15 cellular contexts compared by ENCODE assay signal in the genomic region with DNA sequence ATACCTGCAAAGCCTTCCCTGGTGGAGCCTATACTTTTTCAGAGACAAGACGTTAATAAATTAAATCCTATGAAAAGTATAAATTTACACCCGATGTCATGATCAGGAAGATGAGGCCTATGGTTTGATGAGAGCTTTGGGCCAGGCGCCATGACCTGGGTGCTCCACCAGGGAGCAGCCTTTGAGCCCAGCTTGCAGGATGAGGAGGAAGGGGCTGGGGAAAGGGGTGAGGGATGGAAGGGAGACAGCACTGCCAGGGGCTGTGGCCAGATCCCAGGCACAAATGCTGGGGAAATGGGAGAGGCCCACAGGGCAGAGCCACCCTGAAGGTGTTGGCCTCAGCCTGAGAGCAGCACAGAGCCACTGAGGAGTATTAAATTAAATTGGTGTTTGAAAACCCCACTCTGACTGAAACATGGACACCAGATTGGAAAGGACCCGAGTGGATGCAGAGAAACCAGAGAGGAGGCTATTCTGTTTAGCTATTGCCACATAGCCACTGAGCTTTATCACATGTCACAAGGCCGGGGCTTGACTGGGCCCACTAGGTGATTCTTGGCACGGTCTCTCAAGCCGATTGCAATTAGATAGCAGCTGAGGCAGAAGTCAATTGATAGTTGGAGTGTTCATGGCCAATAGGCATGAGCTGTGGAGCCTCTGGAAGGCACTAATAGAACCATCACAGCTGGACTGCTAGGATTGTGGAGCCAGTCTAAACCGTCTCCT. TPM values are rescaled to one million over a fixed set of nuclear protein-coding genes. Genes with fewer than 3 reads are reported as not detected.
A peak's percentile ranks its signal among the peaks of the same experiment; 100 is the strongest.
DNase-seq lines count a peak whose midpoint lies in the region; ATAC-seq and TF ChIP-seq lines count a peak whose summit lies in the region.
"Had no signal": no experiment of that assay in that cellular context is flagged by ENCODE, and none has a peak within 500 bp of the region (broad histone marks: within the 10 kb centered on the region; RNA-seq: fewer than 3 reads in every experiment).

No MANE protein-coding gene starts in this region.

- ATAC-seq in foreskin keratinocyte: no peak

- H3K36me3 ChIP-seq in OCI-LY3 (replicated peaks; ENCODE audit: low read depth, low read length) (no peaks in the 10 kb centered on the region), neuronal stem cell (replicated peaks in 1 of 2; ENCODE audit: control insufficient read depth in 2 of 2, insufficient read depth in 2 of 2, low read length in 2 of 2) (no peaks in the 10 kb centered on the region)
- H3K36me3 ChIP-seq: esophagus muscularis mucosa had no signal

- no peak overlapping the region for H3K23ac ChIP-seq in neuronal stem cell (ENCODE audit: low read depth, low read length, poor library complexity)

- no peaks in the 10 kb centered on the region for H3K79me1 ChIP-seq in neuronal stem cell (ENCODE audit: low read depth, low read length)

- no peaks in the 10 kb centered on the region for H4K20me1 ChIP-seq in OCI-LY3 (ENCODE audit: insufficient read depth, low read length)

- no peak overlapping the region for H3K18ac ChIP-seq in neuronal stem cell (ENCODE audit: low read length)

- H3K27me3 ChIP-seq in OCI-LY3 (ENCODE audit: low read depth, low read length) (no peaks in the 10 kb centered on the region), foreskin keratinocyte (peaks cover 5% of the 10 kb centered on the region), neuronal stem cell (ENCODE audit: control insufficient read depth in 3 of 3, insufficient read depth in 3 of 3, low read depth in 1 of 3, low read length in 3 of 3) (no peaks in the 10 kb centered on the region)

- H4K8ac ChIP-seq in neuronal stem cell (ENCODE audit: low read depth, low read length): no peak overlapping the region

- no peaks in the 10 kb centered on the region for H3K79me2 ChIP-seq in OCI-LY3 (ENCODE audit: low read length)

- no peak overlapping the region for H2BK15ac ChIP-seq in neuronal stem cell (ENCODE audit: low read length)

- no peaks in the 10 kb centered on the region for H3K36me3 Mint-ChIP-seq in type B pancreatic cell
- H3K36me3 Mint-ChIP-seq: activated naive CD8-positive, alpha-beta T cell treated with anti-CD3 and anti-CD28 coated beads for 36 hours had no signal

- H3K27ac ChIP-seq in OCI-LY3 (ENCODE audit: low read length) (no peak overlapping the region), foreskin keratinocyte (no peak overlapping the region), neuronal stem cell (replicated peaks; ENCODE audit: low read length) (no peak overlapping the region)
- H3K27ac ChIP-seq: esophagus muscularis mucosa had no signal

- H2AFZ ChIP-seq in OCI-LY3 (ENCODE audit: low read depth, low read length): no peak overlapping the region
- no peak overlapping the region for H2AFZ ChIP-seq in neuronal stem cell (ENCODE audit: low read length)

- H3K4me2 ChIP-seq in OCI-LY3 (ENCODE audit: low read length) (no peak overlapping the region), neuronal stem cell (ENCODE audit: insufficient read depth, low read length, poor library complexity, severe bottlenecking) (no peak overlapping the region)

- no peak overlapping the region for H3K4me3 Mint-ChIP-seq in type B pancreatic cell
- H3K4me3 Mint-ChIP-seq: activated naive CD8-positive, alpha-beta T cell treated with anti-CD3 and anti-CD28 coated beads for 36 hours had no signal

- no peak overlapping the region for H2BK12ac ChIP-seq in neuronal stem cell (ENCODE audit: low read length)

- no peaks in the 10 kb centered on the region for H3K9me3 Mint-ChIP-seq in type B pancreatic cell
- H3K9me3 Mint-ChIP-seq: activated naive CD8-positive, alpha-beta T cell treated with anti-CD3 and anti-CD28 coated beads for 36 hours had no signal

- 0 out of 2 replicates have a peak, but pooled peaks have one; percentile 21 for TF ChIP-seq CTCF in OCI-LY3 (IDR thresholded peaks at IDR 0.05; ENCODE audit: low read depth, low read length)
- TF ChIP-seq CTCF in foreskin keratinocyte (conservative IDR thresholded peaks at IDR 0.05): peak; percentile 18
- TF ChIP-seq CTCF in type B pancreatic cell (conservative IDR thresholded peaks at IDR 0.05): peak; percentile 52

- H2BK5ac ChIP-seq in neuronal stem cell (ENCODE audit: low read length): no peak overlapping the region

- H3K4me1 ChIP-seq in OCI-LY3 (ENCODE audit: low read length) (no peaks in the 10 kb centered on the region), foreskin keratinocyte (no peaks in the 10 kb centered on the region), neuronal stem cell (ENCODE audit: control insufficient read depth in 2 of 2, insufficient read depth in 1 of 2, low read depth in 1 of 2, low read length in 2 of 2) (no peaks in the 10 kb centered on the region)

- no peaks in the 10 kb centered on the region for H3K27me3 Mint-ChIP-seq in type B pancreatic cell
- H3K27me3 Mint-ChIP-seq: activated naive CD8-positive, alpha-beta T cell treated with anti-CD3 and anti-CD28 coated beads for 36 hours had no signal

- H4K91ac ChIP-seq in neuronal stem cell (ENCODE audit: low read depth, low read length, poor library complexity): no peak overlapping the region

- H2BK120ac ChIP-seq in neuronal stem cell (ENCODE audit: low read depth, low read length): no peak overlapping the region

- H3K27ac Mint-ChIP-seq in type B pancreatic cell: no peak overlapping the region
- H3K27ac Mint-ChIP-seq: activated naive CD8-positive, alpha-beta T cell treated with anti-CD3 and anti-CD28 coated beads for 36 hours had no signal

- H2AK5ac ChIP-seq in neuronal stem cell (ENCODE audit: low read depth, low read length): no peak overlapping the region

- H3K9ac ChIP-seq in OCI-LY3 (ENCODE audit: low read length) (no peak overlapping the region), neuronal stem cell (ENCODE audit: low read depth, low read length, poor library complexity) (no peak overlapping the region)

- no peak overlapping the region for H3K4me3 ChIP-seq in OCI-LY3 (ENCODE audit: low read length)
- no peak overlapping the region for H3K4me3 ChIP-seq in neuronal stem cell (ENCODE audit: low read length in 2 of 2)
- H3K4me3 ChIP-seq: esophagus muscularis mucosa had no signal

- H3K4me1 Mint-ChIP-seq in type B pancreatic cell (ENCODE audit: unreplicated experiment): no peaks in the 10 kb centered on the region
- H3K4me1 Mint-ChIP-seq: activated naive CD8-positive, alpha-beta T cell treated with anti-CD3 and anti-CD28 coated beads for 36 hours had no signal

- no CpG with 5 or more reads among the region's 8 CpGs for WGBS in neuronal stem cell (ENCODE audit: extremely low coverage in 2 of 2, insufficient read length in 2 of 2, insufficient replicate concordance in 1 of 2), 2 donors

- no peak overlapping the region for H3K14ac ChIP-seq in neuronal stem cell (ENCODE audit: low read length)

- DNase-seq in NCI-H82 (lab: John Stamatoyannopoulos, UW) (peak; percentile 11), NCI-H82 treated with DMSO at 0.1 percent for 48 hours (lab: John Stamatoyannopoulos, UW; ENCODE audit: unreplicated experiment) (no peak), foreskin keratinocyte (no peak), type B pancreatic cell (ENCODE audit: extremely low spot score, unreplicated experiment) (no peak), SKM-1 treated with dmso at 0.1 percent for 144 hours (lab: John Stamatoyannopoulos, UW; ENCODE audit: unreplicated experiment) (no peak), SHP77 treated with DMSO at 0.1 percent for 48 hours (lab: John Stamatoyannopoulos, UW) (no peak), neuronal stem cell (ENCODE audit: low spot score) (no peak)
- DNase-seq: activated CD4-positive, CD25-positive, alpha-beta regulatory T cell treated with anti-CD3 and anti-CD28 coated beads, Interleukin-2, amount 50 U/mL, for 72 hours; activated naive CD8-positive, alpha-beta T cell treated with anti-CD3 and anti-CD28 coated beads for 36 hours; Calu3; mammary epithelial cell; NCI-H1436; NCI-H446 treated with DMSO at 0.1 percent for 48 hours had no signal

- H3K9me3 ChIP-seq in OCI-LY3 (ENCODE audit: insufficient read depth, low read length): no peaks in the 10 kb centered on the region
- H3K9me3 ChIP-seq in neuronal stem cell (replicated peaks in 1 of 2; ENCODE audit: control insufficient read depth in 2 of 2, insufficient read depth in 1 of 2, low read depth in 1 of 2, low read length in 2 of 2): no peaks in the 10 kb centered on the region
- H3K9me3 ChIP-seq: esophagus muscularis mucosa had no signal

- H3K4ac ChIP-seq in neuronal stem cell (ENCODE audit: low read length): no peak overlapping the region

RNA-seq across cellular contexts. Expression of gene FAHD2A, which starts 9.6 kb away (rescaled TPM):
- 41.1 and 45.3 TPM in 2 replicates for total RNA-seq in foreskin keratinocyte
- polyA plus RNA-seq in foreskin keratinocyte: 49.2 and 52.3 TPM in 2 replicates
- 23.4 and 39.2 TPM in 2 replicates for total RNA-seq in type B pancreatic cell (ENCODE audit: low replicate concordance)
- 19.9 TPM for polyA plus RNA-seq in neuronal stem cell (2013, experiment 1 of 2)
- 18.9 TPM for polyA plus RNA-seq in neuronal stem cell (2013, experiment 2 of 2)
